ENCODE assay signal across 8 cellular contexts in the genomic region with DNA sequence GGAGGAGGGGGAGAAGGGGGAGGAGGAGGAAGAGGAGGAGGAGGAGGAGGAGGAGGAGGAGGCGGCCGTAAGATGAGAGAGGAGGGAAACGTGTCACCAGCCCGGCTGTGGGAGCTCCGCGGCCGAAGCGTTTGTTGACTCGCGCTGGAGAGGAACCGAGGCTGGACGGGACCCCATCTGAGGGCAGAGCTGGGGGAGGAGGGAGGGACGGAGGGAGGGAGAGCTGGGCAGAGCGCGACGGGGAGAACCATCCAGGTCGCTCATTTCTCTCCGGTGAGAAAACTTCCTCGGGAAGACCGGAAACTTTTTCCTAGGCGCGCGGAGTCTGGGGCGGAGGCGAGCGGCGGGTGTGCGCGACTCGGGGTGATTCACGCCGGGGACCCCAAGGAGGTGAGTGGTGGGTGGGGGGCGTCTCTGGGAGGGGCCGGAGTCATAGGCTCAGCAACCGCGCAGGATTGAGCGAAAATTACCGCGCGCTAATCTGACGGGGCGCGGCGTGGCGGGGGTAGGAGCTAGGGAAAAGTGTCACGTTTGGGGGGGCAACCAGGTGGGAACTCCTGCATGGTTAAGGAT.
DNase-seq lines count a peak whose midpoint lies in the region; ATAC-seq and TF ChIP-seq lines count a peak whose summit lies in the region.

No MANE protein-coding gene starts in this region.

- peaks cover 22 to 34% of the 10 kb centered on the region in 2 experiments for H3K4me1 ChIP-seq in neutrophil (ENCODE audit: control insufficient read depth in 1 of 2, insufficient read depth in 1 of 2, low read depth in 1 of 2, low read length in 1 of 2)

- H3K27me3 ChIP-seq in neutrophil, result peaks cover 78% of the 10 kb centered on the region

- peak overlapping the region; percentile 66 to 76 for H3K4me3 ChIP-seq in neutrophil (ENCODE audit: low read depth in 1 of 2, low read length in 1 of 2)

- peaks cover 33% of the 10 kb centered on the region for H3K4me1 Mint-ChIP-seq in activated T-cell treated with anti-CD3 and anti-CD28 coated beads, Interleukin-2, amount 50 U/mL, for 72 hours (ENCODE audit: low read depth)
- H3K4me1 Mint-ChIP-seq in WTC11, result peaks cover 12% of the 10 kb centered on the region

- H3K4me3 Mint-ChIP-seq in activated T-cell treated with anti-CD3 and anti-CD28 coated beads, Interleukin-2, amount 50 U/mL, for 72 hours, result peak overlapping the region; percentile 60 to 93
- peak overlapping the region; percentile 90 for H3K4me3 Mint-ChIP-seq in WTC11

- H3K27me3 Mint-ChIP-seq in activated T-cell treated with anti-CD3 and anti-CD28 coated beads, Interleukin-2, amount 50 U/mL, for 72 hours (ENCODE audit: low read depth), result peaks cover 67% of the 10 kb centered on the region
- peaks cover 81% of the 10 kb centered on the region for H3K27me3 Mint-ChIP-seq in WTC11 (ENCODE audit: low read depth)

- peaks cover 8 to 11% of the 10 kb centered on the region in 2 donors for H3K36me3 Mint-ChIP-seq in activated T-cell treated with anti-CD3 and anti-CD28 coated beads, Interleukin-2, amount 50 U/mL, for 72 hours (ENCODE audit: insufficient read depth in 2 of 2)
- no peaks in the 10 kb centered on the region for H3K36me3 Mint-ChIP-seq in WTC11

- CTCF ChIA-PET in WTC11 (lab: Charles Lee), result interaction anchor here (0.6 to 3.9 kb wide), 17 partner anchors 8 to 1098 kb away, joined by 3 to 18 read pairs (median 4); a partner anchor contains a TSS

- H3K36me3 ChIP-seq in neutrophil, result no peaks in the 10 kb centered on the region

- H3K9me3 ChIP-seq in neutrophil, result no peaks in the 10 kb centered on the region

- H3K27ac ChIP-seq in neutrophil, result no peak overlapping the region

- H3K27ac Mint-ChIP-seq in activated T-cell treated with anti-CD3 and anti-CD28 coated beads, Interleukin-2, amount 50 U/mL, for 72 hours, result peak overlapping the region; percentile 75
- H3K27ac Mint-ChIP-seq in WTC11, result no peak overlapping the region

- H3K9me3 Mint-ChIP-seq in activated T-cell treated with anti-CD3 and anti-CD28 coated beads, Interleukin-2, amount 50 U/mL, for 72 hours, result no peaks in the 10 kb centered on the region
- no peaks in the 10 kb centered on the region for H3K9me3 Mint-ChIP-seq in WTC11

- no peak for DNase-seq in activated T-cell treated with anti-CD3 and anti-CD28 coated beads, Interleukin-2, amount 50 U/mL, for 72 hours
- DNase-seq in activated T-cell treated with anti-CD3 and anti-CD28 coated beads for 4 hours (no peak), WTC11 (ENCODE audit: low spot score) (peak; percentile 52), glomerular visceral epithelial cell (ENCODE audit: extremely low spot score) (peak; percentile 66), CD1c-positive myeloid dendritic cell (ENCODE audit: extremely low spot score) (no peak)

- peak; percentile 1 to 3 for ATAC-seq in activated T-cell treated with anti-CD3 and anti-CD28 coated beads, Interleukin-2, amount 50 U/mL, for 72 hours (replicated peaks in 1 of 2)
- ATAC-seq in WTC11 (peak; percentile 65), HG02970 (IDR thresholded peaks at IDR 0.05; ENCODE audit: low FRiP score, unreplicated experiment) (no peak), GM18867 (IDR thresholded peaks at IDR 0.05; ENCODE audit: unreplicated experiment) (no peak)

- POLR2A ChIA-PET in WTC11 (lab: Charles Lee), result interaction anchor here (0.6 to 1.4 kb wide), 5 partner anchors 13 to 179 kb away, joined by 3 to 5 read pairs (median 3); no protein-coding TSS in a partner anchor

- TF ChIP-seq CTCF in WTC11 (IDR thresholded peaks at IDR 0.05) (no peak), neutrophil (IDR thresholded peaks at IDR 0.05) (no peak)

TF ChIP-seq in WTC11, 78 proteins besides CTCF, POLR2A, EP300 and RAD21:
- TF ChIP-seq, protein P1, sequence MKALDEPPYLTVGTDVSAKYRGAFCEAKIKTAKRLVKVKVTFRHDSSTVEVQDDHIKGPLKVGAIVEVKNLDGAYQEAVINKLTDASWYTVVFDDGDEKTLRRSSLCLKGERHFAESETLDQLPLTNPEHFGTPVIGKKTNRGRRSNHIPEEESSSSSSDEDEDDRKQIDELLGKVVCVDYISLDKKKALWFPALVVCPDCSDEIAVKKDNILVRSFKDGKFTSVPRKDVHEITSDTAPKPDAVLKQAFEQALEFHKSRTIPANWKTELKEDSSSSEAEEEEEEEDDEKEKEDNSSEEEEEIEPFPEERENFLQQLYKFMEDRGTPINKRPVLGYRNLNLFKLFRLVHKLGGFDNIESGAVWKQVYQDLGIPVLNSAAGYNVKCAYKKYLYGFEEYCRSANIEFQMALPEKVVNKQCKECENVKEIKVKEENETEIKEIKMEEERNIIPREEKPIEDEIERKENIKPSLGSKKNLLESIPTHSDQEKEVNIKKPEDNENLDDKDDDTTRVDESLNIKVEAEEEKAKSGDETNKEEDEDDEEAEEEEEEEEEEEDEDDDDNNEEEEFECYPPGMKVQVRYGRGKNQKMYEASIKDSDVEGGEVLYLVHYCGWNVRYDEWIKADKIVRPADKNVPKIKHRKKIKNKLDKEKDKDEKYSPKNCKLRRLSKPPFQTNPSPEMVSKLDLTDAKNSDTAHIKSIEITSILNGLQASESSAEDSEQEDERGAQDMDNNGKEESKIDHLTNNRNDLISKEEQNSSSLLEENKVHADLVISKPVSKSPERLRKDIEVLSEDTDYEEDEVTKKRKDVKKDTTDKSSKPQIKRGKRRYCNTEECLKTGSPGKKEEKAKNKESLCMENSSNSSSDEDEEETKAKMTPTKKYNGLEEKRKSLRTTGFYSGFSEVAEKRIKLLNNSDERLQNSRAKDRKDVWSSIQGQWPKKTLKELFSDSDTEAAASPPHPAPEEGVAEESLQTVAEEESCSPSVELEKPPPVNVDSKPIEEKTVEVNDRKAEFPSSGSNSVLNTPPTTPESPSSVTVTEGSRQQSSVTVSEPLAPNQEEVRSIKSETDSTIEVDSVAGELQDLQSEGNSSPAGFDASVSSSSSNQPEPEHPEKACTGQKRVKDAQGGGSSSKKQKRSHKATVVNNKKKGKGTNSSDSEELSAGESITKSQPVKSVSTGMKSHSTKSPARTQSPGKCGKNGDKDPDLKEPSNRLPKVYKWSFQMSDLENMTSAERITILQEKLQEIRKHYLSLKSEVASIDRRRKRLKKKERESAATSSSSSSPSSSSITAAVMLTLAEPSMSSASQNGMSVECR (CRISPR knock-in tag; IDR thresholded peaks at IDR 0.05; ENCODE audit: borderline replicate concordance), result 0 out of 2 replicates have a peak, but pooled peaks have one; percentile 20
- peak; percentile 97 for TF ChIP-seq ZNF263 (CRISPR knock-in tag; IDR thresholded peaks at IDR 0.05; ENCODE audit: low read depth)
- TF ChIP-seq, protein P2, sequence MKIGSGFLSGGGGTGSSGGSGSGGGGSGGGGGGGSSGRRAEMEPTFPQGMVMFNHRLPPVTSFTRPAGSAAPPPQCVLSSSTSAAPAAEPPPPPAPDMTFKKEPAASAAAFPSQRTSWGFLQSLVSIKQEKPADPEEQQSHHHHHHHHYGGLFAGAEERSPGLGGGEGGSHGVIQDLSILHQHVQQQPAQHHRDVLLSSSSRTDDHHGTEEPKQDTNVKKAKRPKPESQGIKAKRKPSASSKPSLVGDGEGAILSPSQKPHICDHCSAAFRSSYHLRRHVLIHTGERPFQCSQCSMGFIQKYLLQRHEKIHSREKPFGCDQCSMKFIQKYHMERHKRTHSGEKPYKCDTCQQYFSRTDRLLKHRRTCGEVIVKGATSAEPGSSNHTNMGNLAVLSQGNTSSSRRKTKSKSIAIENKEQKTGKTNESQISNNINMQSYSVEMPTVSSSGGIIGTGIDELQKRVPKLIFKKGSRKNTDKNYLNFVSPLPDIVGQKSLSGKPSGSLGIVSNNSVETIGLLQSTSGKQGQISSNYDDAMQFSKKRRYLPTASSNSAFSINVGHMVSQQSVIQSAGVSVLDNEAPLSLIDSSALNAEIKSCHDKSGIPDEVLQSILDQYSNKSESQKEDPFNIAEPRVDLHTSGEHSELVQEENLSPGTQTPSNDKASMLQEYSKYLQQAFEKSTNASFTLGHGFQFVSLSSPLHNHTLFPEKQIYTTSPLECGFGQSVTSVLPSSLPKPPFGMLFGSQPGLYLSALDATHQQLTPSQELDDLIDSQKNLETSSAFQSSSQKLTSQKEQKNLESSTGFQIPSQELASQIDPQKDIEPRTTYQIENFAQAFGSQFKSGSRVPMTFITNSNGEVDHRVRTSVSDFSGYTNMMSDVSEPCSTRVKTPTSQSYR (CRISPR knock-in tag; IDR thresholded peaks at IDR 0.05), result no peak

Comparison
In these comparisons a context has a peak if more than half of its experiments do, and no peak if none do; other contexts are left out.
1. ATAC-seq: peak in activated T-cell treated with anti-CD3 and anti-CD28 coated beads, Interleukin-2, amount 50 U/mL, for 72 hours (2 of 2) and WTC11 (single experiment); none in HG02970 (single experiment) and GM18867 (single experiment).
2. DNase-seq: peak in WTC11 (single experiment) and glomerular visceral epithelial cell (single experiment); none in activated T-cell treated with anti-CD3 and anti-CD28 coated beads, Interleukin-2, amount 50 U/mL, for 72 hours (0 of 2), activated T-cell treated with anti-CD3 and anti-CD28 coated beads for 4 hours (single experiment) and CD1c-positive myeloid dendritic cell (single experiment).